ENCODE assay signal across 8 cellular contexts in genomic region chr19:8654591-8655339, GRCh38. TPM values are rescaled to one million over a fixed set of nuclear protein-coding genes. Genes with fewer than 3 reads are reported as not detected.
DNase-seq lines count a peak whose midpoint lies in the region; ATAC-seq and TF ChIP-seq lines count a peak whose summit lies in the region.

No MANE protein-coding gene starts in this region.

- no peaks in the 10 kb centered on the region; the same call in 1 of the 2 replicates for H3F3A ChIP-seq in GM23248 (ENCODE audit: insufficient read depth)
- H3F3A ChIP-seq in PC-9 (ENCODE audit: insufficient read depth, low read depth) = no peaks in the 10 kb centered on the region

- H3K4me2 ChIP-seq in GM23248 (ENCODE audit: unreplicated experiment) (peak overlapping the region; percentile 67), PC-9 (peak overlapping the region; percentile 74), osteoblast (ENCODE audit: insufficient read depth, low read length) (peak overlapping the region; percentile 74)

- H3K4me3 ChIP-seq in AG04450 (ENCODE audit: low read depth, low read length) (no peak overlapping the region; the same call in 1 of the 2 replicates), GM23248 (peak overlapping the region; percentile 39), PC-9 (peak overlapping the region; percentile 43; the same call in 1 of the 2 replicates), fibroblast of pulmonary artery (replicated peaks; ENCODE audit: low read depth, low read length) (no peak overlapping the region), osteoblast (ENCODE audit: insufficient read depth, low read length) (peak overlapping the region; percentile 37), tibial nerve (peak overlapping the region in 2 of 4 donors; percentile 13 to 19)

- TF ChIP-seq POLR2A in tibial nerve (IDR thresholded peaks at IDR 0.05) = no peak

- TF ChIP-seq EP300 in tibial nerve (IDR thresholded peaks at IDR 0.05) = no peak

- CTCF ChIA-PET in AG04450 (lab: Charles Lee) (interaction anchor here (0.6 to 3.6 kb wide), 15 partner anchors 10 to 1140 kb away, joined by 3 to 26 read pairs (median 4); no protein-coding TSS in a partner anchor), PC-9 (lab: Charles Lee) (interaction anchor here (0.6 kb wide), 1 partner anchor 415 kb away, joined by 3 read pairs; no protein-coding TSS in a partner anchor)

- H3K36me3 ChIP-seq in GM23248 (ENCODE audit: low read depth) (no peaks in the 10 kb centered on the region), PC-9 (ENCODE audit: low read depth) (no peaks in the 10 kb centered on the region), osteoblast (ENCODE audit: insufficient read depth, low read length) (no peaks in the 10 kb centered on the region), tibial nerve (no peaks in the 10 kb centered on the region)

- no peaks in the 10 kb centered on the region for H3K9me3 ChIP-seq in AG04450 (ENCODE audit: control insufficient read depth, insufficient read depth, low read length)
- no peaks in the 10 kb centered on the region for H3K9me3 ChIP-seq in GM23248 (ENCODE audit: low read depth)
- H3K9me3 ChIP-seq in PC-9 (ENCODE audit: insufficient read depth, low read depth) = no peaks in the 10 kb centered on the region
- no peaks in the 10 kb centered on the region for H3K9me3 ChIP-seq in osteoblast (ENCODE audit: low read depth, low read length)
- H3K9me3 ChIP-seq in tibial nerve = no peaks in the 10 kb centered on the region

- TF ChIP-seq CTCF in AG04450 (IDR thresholded peaks at IDR 0.05; ENCODE audit: low read depth, low read length) (peak; percentile 94), PC-9 (conservative IDR thresholded peaks at IDR 0.05) (peak; percentile 99), fibroblast of pulmonary artery (IDR thresholded peaks at IDR 0.05; ENCODE audit: low read length, missing control alignments) (peak; percentile 87), osteoblast (IDR thresholded peaks at IDR 0.05; ENCODE audit: extremely low read depth, low read depth, low read length) (peak; percentile 85), tibial nerve (IDR thresholded peaks at IDR 0.05) (peak; percentile 71 to 99 (median 97))

- H3K27me3 ChIP-seq in AG04450 (ENCODE audit: control insufficient read depth, insufficient read depth, low read length) (no peaks in the 10 kb centered on the region), GM23248 (replicated peaks; ENCODE audit: insufficient read depth) (peaks cover 10% of the 10 kb centered on the region), PC-9 (ENCODE audit: insufficient read depth, low read depth) (peaks cover 65% of the 10 kb centered on the region), osteoblast (ENCODE audit: insufficient read depth, low read length) (peaks cover 4% of the 10 kb centered on the region), tibial nerve (peaks cover 0 to 4% of the 10 kb centered on the region in 2 donors)

- H4K20me1 ChIP-seq in GM23248 (ENCODE audit: insufficient read depth) (no peaks in the 10 kb centered on the region), PC-9 (ENCODE audit: insufficient read depth) (no peaks in the 10 kb centered on the region), osteoblast (ENCODE audit: insufficient read depth, low read length) (no peaks in the 10 kb centered on the region)

- peak overlapping the region; percentile 52 for H2AFZ ChIP-seq in GM23248
- 0 out of 2 replicates have a peak overlapping the region, but pooled peaks have one; percentile 49 for H2AFZ ChIP-seq in PC-9
- peak overlapping the region; percentile 62 for H2AFZ ChIP-seq in osteoblast (ENCODE audit: low read length)

- BruUV-seq in PC-9 (replicated peaks; lab: Mats Ljungman, UMichigan) = no TSS peak

- H3K4me1 ChIP-seq in GM23248 (ENCODE audit: insufficient read depth) (peaks cover 6% of the 10 kb centered on the region), PC-9 (replicated peaks; ENCODE audit: insufficient read depth) (no peaks in the 10 kb centered on the region), osteoblast (ENCODE audit: insufficient read depth, low read length) (no peaks in the 10 kb centered on the region), tibial nerve (peaks cover 0 to 12% (median 0%) of the 10 kb centered on the region in 4 donors)

- no peak overlapping the region for H3K9ac ChIP-seq in GM23248

- H3K79me2 ChIP-seq in GM23248 (ENCODE audit: insufficient read depth) (no peaks in the 10 kb centered on the region), PC-9 (ENCODE audit: low read depth) (no peaks in the 10 kb centered on the region), osteoblast (ENCODE audit: insufficient read depth, low read length) (no peaks in the 10 kb centered on the region)

- DNase-seq in AG04450 (ENCODE audit: low read depth, low spot score) = no peak
- DNase-seq in GM23248 = peak; percentile 64
- DNase-seq in PC-9 = peak in 1 of 2 experiments; percentile 46
- peak; percentile 75 to 80 for DNase-seq in activated T-cell treated with anti-CD3 and anti-CD28 coated beads, Interleukin-2, amount 50 U/mL, for 48 hours
- peak; percentile 49 for DNase-seq in fibroblast of pulmonary artery (ENCODE audit: low read depth)
- DNase-seq in osteoblast (ENCODE audit: insufficient read length, low spot score, missing footprints) = peak; percentile 91
- no peak for DNase-seq in tibial nerve (ENCODE audit: low spot score in 2 of 2)

- in situ Hi-C loops in GM23248 (cut with MboI) = no loop called here

- H3K27ac ChIP-seq in AG04450 (ENCODE audit: low read depth, low read length) (no peak overlapping the region), GM23248 (no peak overlapping the region), PC-9 (no peak overlapping the region), osteoblast (ENCODE audit: low read depth, low read length) (no peak overlapping the region), tibial nerve (no peak overlapping the region)

- ATAC-seq in GM18511 (IDR thresholded peaks at IDR 0.05; ENCODE audit: unreplicated experiment) = no peak

- POLR2A ChIA-PET in AG04450 (lab: Yijun Ruan, JAX) (no interaction called here), PC-9 (lab: Charles Lee; ENCODE audit: unreplicated experiment) (no interaction called here)

- H3K9me2 ChIP-seq in GM23248 (ENCODE audit: insufficient read depth) = no peaks in the 10 kb centered on the region
- no peaks in the 10 kb centered on the region for H3K9me2 ChIP-seq in PC-9 (ENCODE audit: insufficient read depth)

- 3 to 4% methylated on average over 15 of the region's 15 CpGs for WGBS in GM23248 (ENCODE audit: low coverage in 1 of 2, low lambda C conversion rate in 2 of 2, missing lambda C conversion rate in 2 of 2), 2 experiments
- 6% methylated on average over 15 of the region's 15 CpGs for WGBS in tibial nerve, 2 donors

- intact Hi-C loops in PC-9 (cut with micrococcal nuclease; ENCODE audit: unreplicated experiment) = loop anchor here (1.0 kb wide), 1 partner anchor 426 kb away; no protein-coding TSS in a partner anchor

RNA-seq across cellular contexts. Expression of gene NFILZ, which starts 24.3 kb away (rescaled TPM):
- polyA plus RNA-seq in AG04450 (2011; rRNA removed) = not detected in 2 replicates
- polyA minus RNA-seq in AG04450 (2011; rRNA and poly(A)+ RNA removed) = not detected in 2 replicates
- not detected in 2 replicates for total RNA-seq in GM23248 (2014; rRNA removed; shearing (Covaris generic))
- not detected in 2 replicates for polyA plus RNA-seq in GM23248 (2016; fragmentation: Nextera tagmentation; extraction: Ambion mirVana)
- not detected in 2 replicates for total RNA-seq in PC-9 (2021)
- total RNA-seq in osteoblast = not detected in 2 replicates
- total RNA-seq in tibial nerve = not detected

RNA-seq across cellular contexts. Expression of gene ACTL9, which starts 43.8 kb away (rescaled TPM):
- not detected in 2 replicates for polyA plus RNA-seq in AG04450 (2011; rRNA removed)
- polyA minus RNA-seq in AG04450 (2011; rRNA and poly(A)+ RNA removed) = not detected in 2 replicates
- not detected in 2 replicates for total RNA-seq in GM23248 (2014; rRNA removed; shearing (Covaris generic))
- not detected in 2 replicates for polyA plus RNA-seq in GM23248 (2016; fragmentation: Nextera tagmentation; extraction: Ambion mirVana)
- total RNA-seq in PC-9 (2021) = not detected in 2 replicates
- total RNA-seq in osteoblast = not detected in 2 replicates
- total RNA-seq in tibial nerve = not detected

RNA-seq across cellular contexts. Expression of gene ADAMTS10, which starts 44.2 kb away (rescaled TPM):
- polyA plus RNA-seq in AG04450 (2011; rRNA removed) (6.4 and 8.4 TPM in 2 replicates), GM23248 (2016; fragmentation: Nextera tagmentation; extraction: Ambion mirVana) (3.5 and 4.3 TPM in 2 replicates)
- polyA minus RNA-seq in AG04450 (2011; rRNA and poly(A)+ RNA removed) = 7.8 and 9.5 TPM in 2 replicates
- 12.2 and 12.9 TPM in 2 replicates for total RNA-seq in GM23248 (2014; rRNA removed; shearing (Covaris generic))
- total RNA-seq in PC-9 (2021) (0.60 TPM in 1 of 2 replicates, not detected in the other), osteoblast (49.6 and 56.3 TPM in 2 replicates), tibial nerve (100 to 1,000 TPM in 1 of 4 donors, 10 to 100 TPM in 3; 37.3 to 140 (median 66.6) TPM)

Comparison
In these comparisons a context has a peak if more than half of its experiments do, and no peak if none do; other contexts are left out.
1. DNase-seq: peak in GM23248 (single experiment), activated T-cell treated with anti-CD3 and anti-CD28 coated beads, Interleukin-2, amount 50 U/mL, for 48 hours (2 of 2), fibroblast of pulmonary artery (single experiment) and osteoblast (single experiment); none in AG04450 (single experiment) and tibial nerve (0 of 2).
2. H3K4me3 ChIP-seq: peak in GM23248 (single experiment), PC-9 (single experiment) and osteoblast (single experiment); none in AG04450 (single experiment) and fibroblast of pulmonary artery (single experiment).
3. Peak in every context shown above with its lines, with median percentiles within 50 percentile points of each other: CTCF ChIP-seq, H2AFZ ChIP-seq and H3K4me2 ChIP-seq.